8 cellular contexts compared by ENCODE assay signal in genomic region chr11:71998649-71999310, GRCh38. TPM values are rescaled to one million over a fixed set of nuclear protein-coding genes. Genes with fewer than 3 reads are reported as not detected.
DNase-seq lines count a peak whose midpoint lies in the region; ATAC-seq lines count a peak whose summit lies in the region.

Gene IL18BP, plus strand, starts transcription at chr11:71998909. Its CDS starts 1,076 bp downstream, at chr11:71999985.

- in situ Hi-C loops in GM23248 (cut with MboI): no loop called here

- H4K20me1 ChIP-seq in GM23248 (ENCODE audit: insufficient read depth): no peaks in the 10 kb centered on the region

- peak; percentile 55 to 58 for DNase-seq in AML-193 (lab: John Stamatoyannopoulos, UW)
- DNase-seq in GM23248: no peak
- DNase-seq in activated T-helper 1 cell treated with anti-CD3 and anti-CD28 coated beads, Interleukin-12 subunit alpha, Interleukin-12 subunit beta, Interleukin-2, Interleukin-4 antibody, amounts not matched to agents 30 ng/mL and 10 ng/mL and 1 ng/mL, durations not matched to agents 14 hours and 24 hours and 36 hours (ENCODE audit: low spot score): peak; percentile 14
- no peak for DNase-seq in inferior parietal cortex (ENCODE audit: extremely low spot score)
- DNase-seq in NCI-H1694 (lab: John Stamatoyannopoulos, UW): no peak

- H3K4me1 Mint-ChIP-seq in activated T-helper 1 cell treated with anti-CD3 and anti-CD28 coated beads, Interleukin-12 subunit alpha, Interleukin-12 subunit beta, Interleukin-2, Interleukin-4 antibody, amounts not matched to agents 30 ng/mL and 10 ng/mL and 1 ng/mL, durations not matched to agents 14 hours and 24 hours and 36 hours (ENCODE audit: low read depth): peaks cover 19% of the 10 kb centered on the region

- no peak for ATAC-seq in HG03025 (IDR thresholded peaks at IDR 0.05; ENCODE audit: low FRiP score, unreplicated experiment)

- H3K4me3 Mint-ChIP-seq in activated T-helper 1 cell treated with anti-CD3 and anti-CD28 coated beads, Interleukin-12 subunit alpha, Interleukin-12 subunit beta, Interleukin-2, Interleukin-4 antibody, amounts not matched to agents 30 ng/mL and 10 ng/mL and 1 ng/mL, durations not matched to agents 14 hours and 24 hours and 36 hours: peak within 1 kb of the TSS; percentile 79

- H3K4me3 ChIP-seq in GM23248: peak within 1 kb of the TSS; percentile 24; the same call in 1 of the 2 replicates

- no peaks in the 10 kb centered on the region for H3K79me2 ChIP-seq in GM23248 (ENCODE audit: insufficient read depth)

- H2AFZ ChIP-seq in GM23248: no peak within 1 kb of the TSS

- peaks cover 14% of the 10 kb centered on the region for H3F3A ChIP-seq in GM23248 (ENCODE audit: insufficient read depth)

- H3K27me3 ChIP-seq in GM23248 (replicated peaks; ENCODE audit: insufficient read depth): no peaks in the 10 kb centered on the region
- H3K27me3 ChIP-seq in layer of hippocampus (ENCODE audit: control insufficient read depth, insufficient read depth, low read length): no peaks in the 10 kb centered on the region

- intact Hi-C loops in activated T-helper 1 cell treated with anti-CD3 and anti-CD28 coated beads, Interleukin-12 subunit alpha, Interleukin-12 subunit beta, Interleukin-2, Interleukin-4 antibody, amounts not matched to agents 30 ng/mL and 10 ng/mL and 1 ng/mL, durations not matched to agents 14 hours and 24 hours and 36 hours (cut with micrococcal nuclease): no loop called here

- H3K36me3 Mint-ChIP-seq in activated T-helper 1 cell treated with anti-CD3 and anti-CD28 coated beads, Interleukin-12 subunit alpha, Interleukin-12 subunit beta, Interleukin-2, Interleukin-4 antibody, amounts not matched to agents 30 ng/mL and 10 ng/mL and 1 ng/mL, durations not matched to agents 14 hours and 24 hours and 36 hours (ENCODE audit: low read depth): peaks cover 33% of the 10 kb centered on the region

- H3K9me3 ChIP-seq in GM23248 (ENCODE audit: low read depth): no peaks in the 10 kb centered on the region

- H3K27me3 Mint-ChIP-seq in activated T-helper 1 cell treated with anti-CD3 and anti-CD28 coated beads, Interleukin-12 subunit alpha, Interleukin-12 subunit beta, Interleukin-2, Interleukin-4 antibody, amounts not matched to agents 30 ng/mL and 10 ng/mL and 1 ng/mL, durations not matched to agents 14 hours and 24 hours and 36 hours (ENCODE audit: insufficient read depth): no peaks in the 10 kb centered on the region

- H3K9me3 Mint-ChIP-seq in activated T-helper 1 cell treated with anti-CD3 and anti-CD28 coated beads, Interleukin-12 subunit alpha, Interleukin-12 subunit beta, Interleukin-2, Interleukin-4 antibody, amounts not matched to agents 30 ng/mL and 10 ng/mL and 1 ng/mL, durations not matched to agents 14 hours and 24 hours and 36 hours: no peaks in the 10 kb centered on the region

- H3K36me3 ChIP-seq in GM23248 (ENCODE audit: low read depth): no peaks in the 10 kb centered on the region

- H3K4me1 ChIP-seq in GM23248 (ENCODE audit: insufficient read depth): no peaks in the 10 kb centered on the region

- H3K4me2 ChIP-seq in GM23248 (ENCODE audit: unreplicated experiment): peak within 1 kb of the TSS; percentile 44

- H3K27ac Mint-ChIP-seq in activated T-helper 1 cell treated with anti-CD3 and anti-CD28 coated beads, Interleukin-12 subunit alpha, Interleukin-12 subunit beta, Interleukin-2, Interleukin-4 antibody, amounts not matched to agents 30 ng/mL and 10 ng/mL and 1 ng/mL, durations not matched to agents 14 hours and 24 hours and 36 hours: peak within 1 kb of the TSS; percentile 85

- 65 to 69% methylated on average over 11 of the region's 11 CpGs for WGBS in GM23248 (ENCODE audit: low coverage in 1 of 2, low lambda C conversion rate in 2 of 2, missing lambda C conversion rate in 2 of 2), 2 experiments

- peak within 1 kb of the TSS; percentile 34; the same call in 1 of the 2 replicates for H3K9ac ChIP-seq in GM23248

- no peak within 1 kb of the TSS for H3K27ac ChIP-seq in GM23248
- H3K27ac ChIP-seq in layer of hippocampus (ENCODE audit: low read depth, low read length): peak within 1 kb of the TSS; percentile 19
- peak within 1 kb of the TSS; percentile 46 for H3K27ac ChIP-seq in temporal lobe (ENCODE audit: low read depth, low read length)

- no peaks in the 10 kb centered on the region for H3K9me2 ChIP-seq in GM23248 (ENCODE audit: insufficient read depth)

RNA-seq across cellular contexts. Expression of gene IL18BP, which starts in this region (rescaled TPM):
- total RNA-seq in GM23248 (2014; rRNA removed; shearing (Covaris generic)): 2.5 and 4.8 TPM in 2 replicates
- 0.14 and 0.44 TPM in 2 replicates for polyA plus RNA-seq in GM23248 (2016; fragmentation: Nextera tagmentation; extraction: Ambion mirVana)
- 15.6 and 18.5 TPM in 2 replicates for total RNA-seq in activated T-helper 1 cell treated with anti-CD3 and anti-CD28 coated beads, Interleukin-12 subunit alpha, Interleukin-12 subunit beta, Interleukin-2, Interleukin-4 antibody, amounts not matched to agents 30 ng/mL and 10 ng/mL and 1 ng/mL, durations not matched to agents 14 hours and 24 hours and 36 hours
- 2.5 TPM for total RNA-seq in temporal lobe

Comparison
In these comparisons a context has a peak if more than half of its experiments do, and no peak if none do; other contexts are left out.
1. DNase-seq: peak in AML-193 (2 of 2) and activated T-helper 1 cell treated with anti-CD3 and anti-CD28 coated beads, Interleukin-12 subunit alpha, Interleukin-12 subunit beta, Interleukin-2, Interleukin-4 antibody, amounts not matched to agents 30 ng/mL and 10 ng/mL and 1 ng/mL, durations not matched to agents 14 hours and 24 hours and 36 hours (single experiment); none in GM23248 (single experiment), inferior parietal cortex (single experiment) and NCI-H1694 (single experiment).